ENCODE assay signal across 8 cellular contexts in genomic region chr12:14775652-14776020, GRCh38. TPM values are rescaled to one million over a fixed set of nuclear protein-coding genes. Genes with fewer than 3 reads are reported as not detected.
DNase-seq lines count a peak whose midpoint lies in the region; ATAC-seq and TF ChIP-seq lines count a peak whose summit lies in the region.

No MANE protein-coding gene starts in this region.

- no peak overlapping the region for H3K9ac ChIP-seq in parathyroid adenoma

- intact Hi-C loops in Caco-2 (cut with micrococcal nuclease; ENCODE audit: unreplicated experiment) = loop anchor here (2.0 to 5.0 kb wide), 2 partner anchors 67 to 263 kb away; partner anchors contain the start of gene ART4
- intact Hi-C loops in OCI-LY7 (cut with micrococcal nuclease; ENCODE audit: unreplicated experiment) = loop anchor here (2.0 to 10.0 kb wide), 3 partner anchors 219 to 1109 kb away; partner anchors contain the start of gene STRAP

- H3K79me2 ChIP-seq in OCI-LY7 (ENCODE audit: insufficient read depth, low read depth, low read length) = peaks cover 20% of the 10 kb centered on the region; the same call in 1 of the 2 replicates
- no peaks in the 10 kb centered on the region for H3K79me2 ChIP-seq in parathyroid adenoma

- H3K27ac ChIP-seq in OCI-LY7 (ENCODE audit: low read depth, low read length, poor library complexity, severe bottlenecking) = no peak overlapping the region
- peak overlapping the region; percentile 96 for H3K27ac ChIP-seq in parathyroid adenoma

- H3K27ac Mint-ChIP-seq in Caco-2 (ENCODE audit: unreplicated experiment) (peak overlapping the region; percentile 97), endothelial cell (ENCODE audit: unreplicated experiment) (peak overlapping the region; percentile 97)

- DNase-seq in Caco-2 (no peak), OCI-LY7 (ENCODE audit: low spot score) (no peak), endothelial cell (ENCODE audit: low spot score) (no peak), NCI-H1417 (lab: John Stamatoyannopoulos, UW) (no peak)
- DNase-seq in stimulated activated CD4-positive, alpha-beta T cell treated with anti-CD3 and anti-CD28 coated beads, Interleukin-2, amount 100 ng/mL, for 24 hours = no peak

- ATAC-seq in GM19328 (IDR thresholded peaks at IDR 0.05; ENCODE audit: unreplicated experiment) (no peak), HG03378 (IDR thresholded peaks at IDR 0.05; ENCODE audit: unreplicated experiment) (no peak)

- H3K4me3 Mint-ChIP-seq in Caco-2 (ENCODE audit: unreplicated experiment) (peak overlapping the region; percentile 93), endothelial cell (ENCODE audit: unreplicated experiment) (peak overlapping the region; percentile 98)

- H3K9me3 ChIP-seq in Caco-2 = peaks cover 3% of the 10 kb centered on the region
- no peaks in the 10 kb centered on the region for H3K9me3 ChIP-seq in OCI-LY7 (ENCODE audit: low read length)
- no peaks in the 10 kb centered on the region for H3K9me3 ChIP-seq in parathyroid adenoma (ENCODE audit: control insufficient read depth, low read length)

- CTCF ChIA-PET in Caco-2 (lab: Charles Lee) (interaction anchor here (1.2 to 1.4 kb wide), 2 partner anchors 35 to 261 kb away, joined by 3 to 4 read pairs; no protein-coding TSS in a partner anchor), OCI-LY7 (lab: Charles Lee; ENCODE audit: unreplicated experiment) (no interaction called here)

- H3K4me1 ChIP-seq in Caco-2 (peaks cover 30% of the 10 kb centered on the region), OCI-LY7 (ENCODE audit: insufficient read depth, low read length, poor library complexity, severe bottlenecking) (peaks cover 32% of the 10 kb centered on the region), parathyroid adenoma (peaks cover 12% of the 10 kb centered on the region)

- peaks cover 46% of the 10 kb centered on the region for H3K36me3 Mint-ChIP-seq in Caco-2 (ENCODE audit: insufficient read depth, unreplicated experiment)
- no peaks in the 10 kb centered on the region for H3K36me3 Mint-ChIP-seq in endothelial cell (ENCODE audit: low read depth, unreplicated experiment)

- H3K9me3 Mint-ChIP-seq in Caco-2 (ENCODE audit: unreplicated experiment) (no peaks in the 10 kb centered on the region), endothelial cell (ENCODE audit: unreplicated experiment) (no peaks in the 10 kb centered on the region)

- POLR2A ChIA-PET in Caco-2 (lab: Charles Lee) (interaction anchor here (1.7 to 2.8 kb wide), 2 partner anchors 24 to 27 kb away, joined by 8 to 24 read pairs; partner anchors contain the start of genes C12orf60 and WBP11), OCI-LY7 (lab: Charles Lee) (interaction anchor here (0.6 to 9.5 kb wide), 8 partner anchors 7 to 750 kb away, joined by 3 to 162 read pairs (median 4); partner anchors contain the start of genes C12orf60 and WBP11)

- H3K4me2 ChIP-seq in OCI-LY7 (ENCODE audit: low read length) (peak overlapping the region; percentile 90), parathyroid adenoma (ENCODE audit: low read length) (peak overlapping the region; percentile 79)

- no TSS peak for BruUV-seq in Caco-2 (replicated peaks; lab: Mats Ljungman, UMichigan)
- BruUV-seq in OCI-LY7 (replicated peaks; lab: Mats Ljungman, UMichigan) = no TSS peak

- H2AFZ ChIP-seq in OCI-LY7 (ENCODE audit: low read length) = no peak overlapping the region
- no peak overlapping the region for H2AFZ ChIP-seq in parathyroid adenoma

- TF ChIP-seq CTCF in Caco-2 (IDR thresholded peaks at IDR 0.05; ENCODE audit: insufficient read depth in 1 of 2, low read depth in 1 of 2, low read length in 1 of 2, severe bottlenecking in 1 of 2, unreplicated experiment in 1 of 2) (no peak), OCI-LY7 (conservative IDR thresholded peaks at IDR 0.05; ENCODE audit: low read length) (no peak), endothelial cell (IDR thresholded peaks at IDR 0.05; ENCODE audit: unreplicated experiment) (no peak), parathyroid adenoma (IDR thresholded peaks at IDR 0.05) (no peak)

- H3K4me1 Mint-ChIP-seq in Caco-2 (ENCODE audit: low read depth, unreplicated experiment) (peaks cover 46% of the 10 kb centered on the region), endothelial cell (ENCODE audit: unreplicated experiment) (peaks cover 40% of the 10 kb centered on the region)

- H4K20me1 ChIP-seq in OCI-LY7 (ENCODE audit: insufficient read depth, low read length) = peaks cover 8% of the 10 kb centered on the region

- no peaks in the 10 kb centered on the region for H3K9me2 ChIP-seq in OCI-LY7 (ENCODE audit: insufficient read depth, low read length)

- H3K27me3 Mint-ChIP-seq in Caco-2 (ENCODE audit: insufficient read depth, unreplicated experiment) (no peaks in the 10 kb centered on the region), endothelial cell (ENCODE audit: unreplicated experiment) (peaks cover 15% of the 10 kb centered on the region)

- H3K4me3 ChIP-seq in Caco-2 (ENCODE audit: low read depth, low read length) = peak overlapping the region; percentile 67
- peak overlapping the region; percentile 84 for H3K4me3 ChIP-seq in OCI-LY7 (ENCODE audit: low read depth, low read length, poor library complexity, severe bottlenecking)
- H3K4me3 ChIP-seq in parathyroid adenoma (ENCODE audit: low read depth, low read length) = peak overlapping the region; percentile 83

- H3K36me3 ChIP-seq in Caco-2 (ENCODE audit: control insufficient read depth, insufficient read depth, low read length) (no peaks in the 10 kb centered on the region), OCI-LY7 (ENCODE audit: insufficient read depth, low read length) (peaks cover 2% of the 10 kb centered on the region; the same call in 1 of the 2 replicates), parathyroid adenoma (ENCODE audit: control insufficient read depth, insufficient read depth, low read length) (no peaks in the 10 kb centered on the region)

- H3K27me3 ChIP-seq in Caco-2 (replicated peaks; ENCODE audit: control insufficient read depth, insufficient read depth, low read length) = no peaks in the 10 kb centered on the region
- no peaks in the 10 kb centered on the region for H3K27me3 ChIP-seq in parathyroid adenoma (ENCODE audit: control insufficient read depth, insufficient read depth, low read length)

RNA-seq across cellular contexts. Expression of gene WBP11, which starts 27.6 kb away (rescaled TPM):
- 159 and 184 TPM in 2 replicates for total RNA-seq in Caco-2 (2022)
- 16.5 and 22.8 TPM in 2 replicates for total RNA-seq in OCI-LY7 (2014; rRNA removed; shearing (Covaris generic))
- total RNA-seq in OCI-LY7 (2022) = 107 TPM in 2 replicates
- 64.6 TPM for total RNA-seq in endothelial cell (ENCODE audit: unreplicated experiment)

RNA-seq across cellular contexts. Expression of gene C12orf60, which starts 27.8 kb away (rescaled TPM):
- total RNA-seq in Caco-2 (2022) (1.8 and 2.8 TPM in 2 replicates), OCI-LY7 (2022) (3.4 and 3.9 TPM in 2 replicates), endothelial cell (ENCODE audit: unreplicated experiment) (1.8 TPM)
- total RNA-seq in OCI-LY7 (2014; rRNA removed; shearing (Covaris generic)) = 2.8 and 3.2 TPM in 2 replicates

RNA-seq across cellular contexts. Expression of gene SMCO3, which starts 38.3 kb away (rescaled TPM):
- total RNA-seq in Caco-2 (2022) (not detected in 2 replicates), OCI-LY7 (2022) (not detected in 2 replicates), endothelial cell (ENCODE audit: unreplicated experiment) (0.13 TPM)
- not detected in 2 replicates for total RNA-seq in OCI-LY7 (2014; rRNA removed; shearing (Covaris generic))
